Comparison of ENCODE assay signal across 1 cellular context in the genomic region with DNA sequence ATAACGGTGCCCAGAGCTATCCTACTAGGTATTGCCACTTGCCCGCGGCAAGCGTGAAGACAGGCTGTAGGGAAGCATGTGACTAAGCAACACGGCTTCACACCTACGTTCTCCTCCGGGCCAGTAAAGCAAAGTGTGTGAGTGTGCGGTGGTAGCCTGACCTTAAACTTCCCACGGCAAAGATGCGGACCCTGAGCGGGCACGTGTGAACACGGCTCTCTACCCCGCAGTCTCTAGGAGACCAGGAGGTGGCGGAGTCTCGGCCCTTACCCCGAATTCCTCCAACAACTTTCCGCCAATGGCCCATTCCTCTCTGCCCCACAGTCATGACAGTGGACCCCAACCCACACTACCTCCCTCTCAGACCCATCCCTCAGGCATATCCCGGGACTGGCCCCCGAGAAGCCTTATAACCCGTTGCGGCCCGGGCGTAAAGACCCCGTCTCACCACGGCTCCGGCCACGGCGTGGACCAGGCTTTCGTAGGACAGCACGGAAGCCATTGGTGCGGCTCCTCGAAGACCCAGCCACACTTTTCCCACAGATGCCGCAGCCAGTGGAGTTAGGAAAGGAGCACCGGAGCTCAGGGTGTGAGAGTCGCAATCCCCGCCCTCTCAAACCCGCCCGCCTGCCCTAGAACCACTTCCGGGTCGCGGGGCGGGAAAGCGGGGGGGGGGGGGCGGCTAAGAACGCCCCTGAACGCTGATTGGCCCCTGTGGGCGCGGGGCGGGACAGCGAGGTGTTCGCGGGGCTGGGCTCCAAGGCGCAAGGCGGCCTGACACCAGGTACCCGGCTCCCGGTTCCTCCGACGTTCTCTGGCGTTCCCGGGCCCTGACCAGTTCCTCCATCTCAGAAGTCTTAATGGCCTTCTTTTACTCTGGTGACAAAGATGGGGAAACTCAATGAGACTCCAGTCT.
TF ChIP-seq lines count a peak whose summit lies in the region.

A gene with protein sequence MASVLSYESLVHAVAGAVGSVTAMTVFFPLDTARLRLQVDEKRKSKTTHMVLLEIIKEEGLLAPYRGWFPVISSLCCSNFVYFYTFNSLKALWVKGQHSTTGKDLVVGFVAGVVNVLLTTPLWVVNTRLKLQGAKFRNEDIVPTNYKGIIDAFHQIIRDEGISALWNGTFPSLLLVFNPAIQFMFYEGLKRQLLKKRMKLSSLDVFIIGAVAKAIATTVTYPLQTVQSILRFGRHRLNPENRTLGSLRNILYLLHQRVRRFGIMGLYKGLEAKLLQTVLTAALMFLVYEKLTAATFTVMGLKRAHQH (minus strand): TSS at position 600 of the 916 bp plus-strand sequence. CDS start 98 bp downstream, at position 502.

TF ChIP-seq in IMR-90, 13 proteins besides CTCF, POLR2A, EP300 and RAD21:
- TF ChIP-seq SMC3 (IDR thresholded peaks at IDR 0.05; ENCODE audit: low read depth, low read length) (0 out of 2 replicates have a peak, but pooled peaks have one; percentile 4), ELK1 (IDR thresholded peaks at IDR 0.05; ENCODE audit: borderline replicate concordance, low read depth, low read length) (no peak), MAFK (IDR thresholded peaks at IDR 0.05; ENCODE audit: low read depth, low read length) (no peak), USF2 (IDR thresholded peaks at IDR 0.05; ENCODE audit: low read depth, low read length) (peak; percentile 64), NFE2L2 (IDR thresholded peaks at IDR 0.05; ENCODE audit: low read depth, low read length) (no peak), MAZ (IDR thresholded peaks at IDR 0.05; ENCODE audit: borderline replicate concordance, low read depth, low read length) (no peak; the same call in 1 of the 2 replicates), RCOR1 (IDR thresholded peaks at IDR 0.05; ENCODE audit: insufficient replicate concordance, low read length) (no peak), CHD1 (IDR thresholded peaks at IDR 0.05; ENCODE audit: low read depth, low read length) (no peak), FOS (IDR thresholded peaks at IDR 0.05; ENCODE audit: low read depth, low read length) (no peak), RFX5 (IDR thresholded peaks at IDR 0.05; ENCODE audit: low read depth, low read length) (no peak), CEBPB (IDR thresholded peaks at IDR 0.05; ENCODE audit: low read depth, low read length) (no peak), BHLHE40 (IDR thresholded peaks at IDR 0.05; ENCODE audit: low read depth, low read length) (peak; percentile 85), MXI1 (IDR thresholded peaks at IDR 0.05; ENCODE audit: borderline replicate concordance, low read depth, low read length) (peak; percentile 90)
